8 cellular contexts compared by ENCODE assay signal in genomic region chr22:26479792-26480610, GRCh38. TPM values are rescaled to one million over a fixed set of nuclear protein-coding genes. Genes with fewer than 3 reads are reported as not detected.
A peak's percentile ranks its signal among the peaks of the same experiment; 100 is the strongest.
DNase-seq lines count a peak whose midpoint lies in the region; ATAC-seq and TF ChIP-seq lines count a peak whose summit lies in the region.

No MANE protein-coding gene starts in this region.

- peak overlapping the region; percentile 63 for H3K4me3 Mint-ChIP-seq in activated CD4-positive, alpha-beta T cell treated with anti-CD3 and anti-CD28 coated beads, Interleukin-2, amount 10 ng/mL, durations not matched to agents 7 days and 5 days
- peak overlapping the region; percentile 98 to 99 for H3K4me3 Mint-ChIP-seq in stimulated activated naive CD8-positive, alpha-beta T cell treated with anti-CD3 and anti-CD28 coated beads, Interleukin-15, amount 100 ng/mL, for 72 hours

- H3K36me3 ChIP-seq in SK-N-MC (ENCODE audit: insufficient read depth, low read length), result peaks cover 44% of the 10 kb centered on the region

- H3K27me3 Mint-ChIP-seq in activated CD4-positive, alpha-beta T cell treated with anti-CD3 and anti-CD28 coated beads, Interleukin-2, amount 10 ng/mL, durations not matched to agents 7 days and 5 days, result no peaks in the 10 kb centered on the region
- H3K27me3 Mint-ChIP-seq in stimulated activated naive CD8-positive, alpha-beta T cell treated with anti-CD3 and anti-CD28 coated beads, Interleukin-15, amount 100 ng/mL, for 72 hours, result no peaks in the 10 kb centered on the region

- no peaks in the 10 kb centered on the region for H3K9me3 Mint-ChIP-seq in activated CD4-positive, alpha-beta T cell treated with anti-CD3 and anti-CD28 coated beads, Interleukin-2, amount 10 ng/mL, durations not matched to agents 7 days and 5 days
- no peaks in the 10 kb centered on the region for H3K9me3 Mint-ChIP-seq in stimulated activated naive CD8-positive, alpha-beta T cell treated with anti-CD3 and anti-CD28 coated beads, Interleukin-15, amount 100 ng/mL, for 72 hours

- H3K4me3 ChIP-seq in SK-N-MC, result peak overlapping the region; percentile 78
- no peak overlapping the region for H3K4me3 ChIP-seq in fibroblast of villous mesenchyme (ENCODE audit: low read depth, low read length)

- peaks cover 24% of the 10 kb centered on the region for H3K36me3 Mint-ChIP-seq in activated CD4-positive, alpha-beta T cell treated with anti-CD3 and anti-CD28 coated beads, Interleukin-2, amount 10 ng/mL, durations not matched to agents 7 days and 5 days (ENCODE audit: low read depth)

- H3K9ac ChIP-seq in SK-N-MC (ENCODE audit: insufficient read length), result peak overlapping the region; percentile 87

- POLR2A ChIA-PET in activated CD4-positive, alpha-beta T cell treated with anti-CD3 and anti-CD28 coated beads, Interleukin-2, amount 10 ng/mL, durations not matched to agents 7 days and 5 days (lab: Charles Lee), result interaction anchor here (0.7 kb wide), 1 partner anchor 49 kb away, joined by 3 read pairs; no protein-coding TSS in a partner anchor

- ATAC-seq in stimulated activated naive CD8-positive, alpha-beta T cell treated with anti-CD3 and anti-CD28 coated beads, Interleukin-15, amount 100 ng/mL, for 72 hours, result no peak
- ATAC-seq in HG02870 (IDR thresholded peaks at IDR 0.05; ENCODE audit: unreplicated experiment) (no peak), GM21528 (IDR thresholded peaks at IDR 0.05; ENCODE audit: low FRiP score, unreplicated experiment) (no peak)

- no peak for TF ChIP-seq CTCF in fibroblast of villous mesenchyme (IDR thresholded peaks at IDR 0.05; ENCODE audit: insufficient read depth, low read depth, low read length)

- CTCF ChIA-PET in activated CD4-positive, alpha-beta T cell treated with anti-CD3 and anti-CD28 coated beads, Interleukin-2, amount 10 ng/mL, durations not matched to agents 7 days and 5 days (lab: Charles Lee), result interaction anchor here (0.6 to 1.6 kb wide), 4 partner anchors 9 to 45 kb away, joined by 3 to 5 read pairs (median 4); no protein-coding TSS in a partner anchor

- no peak for DNase-seq in activated CD4-positive, alpha-beta T cell treated with anti-CD3 and anti-CD28 coated beads, Interleukin-2, amount 10 ng/mL, durations not matched to agents 7 days and 5 days
- no peak for DNase-seq in activated CD4-positive, alpha-beta T cell treated with anti-CD3 and anti-CD28 coated beads for 48 hours
- no peak for DNase-seq in SK-N-MC (ENCODE audit: low read depth, low spot score)
- peak; percentile 8 for DNase-seq in fibroblast of villous mesenchyme (ENCODE audit: low read depth)
- DNase-seq in stimulated activated naive CD8-positive, alpha-beta T cell treated with anti-CD3 and anti-CD28 coated beads, Interleukin-15, amount 100 ng/mL, for 72 hours, result no peak
- no peak for DNase-seq in amygdala (lab: John Stamatoyannopoulos, UW)

- H3K4me1 Mint-ChIP-seq in activated CD4-positive, alpha-beta T cell treated with anti-CD3 and anti-CD28 coated beads, Interleukin-2, amount 10 ng/mL, durations not matched to agents 7 days and 5 days, result peaks cover 71% of the 10 kb centered on the region
- peaks cover 76% of the 10 kb centered on the region for H3K4me1 Mint-ChIP-seq in stimulated activated naive CD8-positive, alpha-beta T cell treated with anti-CD3 and anti-CD28 coated beads, Interleukin-15, amount 100 ng/mL, for 72 hours

- H3K27ac ChIP-seq in SK-N-MC, result peak overlapping the region; percentile 83

- H3K9me3 ChIP-seq in SK-N-MC (ENCODE audit: low read depth, low read length), result no peaks in the 10 kb centered on the region

- peak overlapping the region; percentile 88 for H3K27ac Mint-ChIP-seq in activated CD4-positive, alpha-beta T cell treated with anti-CD3 and anti-CD28 coated beads, Interleukin-2, amount 10 ng/mL, durations not matched to agents 7 days and 5 days
- peak overlapping the region; percentile 51 to 85 for H3K27ac Mint-ChIP-seq in stimulated activated naive CD8-positive, alpha-beta T cell treated with anti-CD3 and anti-CD28 coated beads, Interleukin-15, amount 100 ng/mL, for 72 hours

RNA-seq across cellular contexts. Expression of gene HPS4, which starts 3.6 kb away (rescaled TPM):
- 10 to 100 TPM; 32.0 to 35.3 TPM for total RNA-seq in activated CD4-positive, alpha-beta T cell treated with anti-CD3 and anti-CD28 coated beads, Interleukin-2, amount 10 ng/mL, durations not matched to agents 7 days and 5 days
- 28.0 and 28.1 TPM in 2 replicates for total RNA-seq in fibroblast of villous mesenchyme

RNA-seq across cellular contexts. Expression of gene SRRD, which starts 3.7 kb away (rescaled TPM):
- 10 to 100 TPM; 17.9 to 19.1 TPM for total RNA-seq in activated CD4-positive, alpha-beta T cell treated with anti-CD3 and anti-CD28 coated beads, Interleukin-2, amount 10 ng/mL, durations not matched to agents 7 days and 5 days
- total RNA-seq in fibroblast of villous mesenchyme, result 10.4 and 13.5 TPM in 2 replicates

RNA-seq across cellular contexts. Expression of gene TFIP11, which starts 32.3 kb away (rescaled TPM):
- 10 to 100 TPM; 52.5 to 58.5 TPM for total RNA-seq in activated CD4-positive, alpha-beta T cell treated with anti-CD3 and anti-CD28 coated beads, Interleukin-2, amount 10 ng/mL, durations not matched to agents 7 days and 5 days
- 32.9 and 34.5 TPM in 2 replicates for total RNA-seq in fibroblast of villous mesenchyme

RNA-seq across cellular contexts. Expression of gene ASPHD2, which starts 50.9 kb away (rescaled TPM):
- 1 to 10 TPM; 8.5 to 8.8 TPM for total RNA-seq in activated CD4-positive, alpha-beta T cell treated with anti-CD3 and anti-CD28 coated beads, Interleukin-2, amount 10 ng/mL, durations not matched to agents 7 days and 5 days
- 0.32 and 2.2 TPM in 2 replicates for total RNA-seq in fibroblast of villous mesenchyme
